In the genomic region with DNA sequence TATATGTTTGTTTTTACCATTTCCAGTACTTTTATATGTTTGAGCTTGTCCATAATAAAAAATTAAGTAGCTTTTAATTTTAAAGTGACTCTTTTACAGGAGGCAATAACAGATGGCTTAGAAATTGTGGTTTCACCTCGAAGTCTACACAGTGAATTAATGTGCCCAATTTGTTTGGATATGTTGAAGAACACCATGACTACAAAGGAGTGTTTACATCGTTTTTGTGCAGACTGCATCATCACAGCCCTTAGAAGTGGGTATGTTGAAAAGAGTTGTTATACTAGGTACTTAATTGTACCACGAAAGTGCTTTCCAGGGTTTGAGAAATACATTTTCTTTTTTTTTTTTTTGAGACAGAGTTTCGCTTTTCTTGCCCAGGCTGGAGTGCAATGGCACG, we compare ENCODE assay signal across 20 cellular contexts.
"Had no signal": no experiment of that assay in that cellular context is flagged by ENCODE, and none has a peak within 500 bp of the region (broad histone marks: within the 10 kb centered on the region; RNA-seq: fewer than 3 reads in every experiment).

No MANE protein-coding gene starts in this region.

- FAIRE-seq: urothelium cell line had no signal

- H3K27me3 ChIP-seq: breast epithelium, gastrocnemius medialis, left lung had no signal

- H3K36me3 ChIP-seq: breast epithelium had no signal

- H3K4me3 ChIP-seq: breast epithelium, gastrocnemius medialis, left lung had no signal

- DNase-seq: activated CD4-positive, alpha-beta T cell treated with anti-CD3 and anti-CD28 coated beads for 1 hour; activated CD8-positive, alpha-beta memory T cell treated with anti-CD3 and anti-CD28 coated beads for 24 hours; activated CD8-positive, alpha-beta memory T cell treated with anti-CD3 and anti-CD28 coated beads, Interleukin-2, amount 50 U/mL, for 48 hours; activated effector memory CD4-positive, alpha-beta T cell treated with Interleukin-2 at 50 U/mL for 16 hours; activated naive CD4-positive, alpha-beta T cell treated with anti-CD3 and anti-CD28 coated beads, Interleukin-2, amount 50 U/mL, for 16 hours; activated T-cell treated with anti-CD3 and anti-CD28 coated beads, Interleukin-2, amount 50 U/mL, for 48 hours; aorta; effector CD8-positive, alpha-beta T cell; gastrocnemius medialis; head of caudate nucleus; left lung; midbrain; nephron progenitor cell; nucleus accumbens; stimulated activated CD8-positive, alpha-beta memory T cell treated with anti-CD3 and anti-CD28 coated beads, Interleukin-4, amount 100 ng/mL, for 48 hours; stimulated activated naive CD4-positive, alpha-beta T cell had no signal

- H3K27ac ChIP-seq: breast epithelium, gastrocnemius medialis, left lung, VCaP had no signal

- H3K4me1 ChIP-seq: breast epithelium, gastrocnemius medialis, left lung had no signal

- H3K9me3 ChIP-seq: breast epithelium, gastrocnemius medialis, left lung had no signal

- ATAC-seq: esophagus mucosa, gastrocnemius medialis, left lung had no signal
